Comparison of ENCODE assay signal across 28 cellular contexts in the genomic region with DNA sequence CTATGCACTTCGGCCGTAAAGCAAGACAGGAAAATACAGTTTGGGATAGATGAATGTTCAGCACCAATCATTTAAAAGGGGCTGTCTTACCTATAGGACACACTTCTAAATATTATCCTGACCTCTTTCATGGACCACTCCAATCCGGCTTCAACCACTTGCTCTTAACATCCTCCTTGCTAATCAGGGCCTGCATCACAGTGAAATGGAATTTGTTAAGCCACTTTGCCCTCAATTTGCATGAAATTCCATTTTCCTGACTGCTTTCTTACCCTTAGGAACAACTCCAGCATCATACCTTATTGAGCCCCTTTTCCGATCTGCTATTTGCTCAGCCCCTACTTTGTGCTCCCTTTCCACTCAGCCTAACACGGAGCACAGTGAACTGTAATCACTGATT.
"Had no signal": no experiment of that assay in that cellular context is flagged by ENCODE, and none has a peak within 500 bp of the region (broad histone marks: within the 10 kb centered on the region; RNA-seq: fewer than 3 reads in every experiment).

No MANE protein-coding gene starts in this region.

- ATAC-seq: left cardiac atrium; left lobe of liver; left ventricle myocardium superior; lower lobe of right lung; natural killer cell; right lobe of liver; stimulated activated memory B cell treated with anti-CD40 and anti-IgM and Interleukin-4, amounts not matched to agents 10 μg/mL and 1 μg/mL and 100 μg/mL, for 72 hours; stimulated activated naive CD8-positive, alpha-beta T cell treated with anti-CD3 and anti-CD28 coated beads, Interleukin-15, amount 100 ng/mL, for 72 hours had no signal

- H3K4me1 ChIP-seq: lower lobe of right lung, right atrium auricular region, right lobe of liver, tibial nerve, uterus had no signal

- H3K4me3 Mint-ChIP-seq: mesothelial cell of epicardium; naive B cell; natural killer cell; stimulated activated memory B cell treated with anti-CD40 and anti-IgM and Interleukin-4, amounts not matched to agents 10 μg/mL and 1 μg/mL and 100 μg/mL, for 72 hours; stimulated activated naive CD8-positive, alpha-beta T cell treated with anti-CD3 and anti-CD28 coated beads, Interleukin-15, amount 100 ng/mL, for 72 hours; type B pancreatic cell had no signal

- H3K36me3 ChIP-seq: lower lobe of right lung, ovary, right atrium auricular region, right lobe of liver, tibial nerve, uterus had no signal

- H3K27ac Mint-ChIP-seq: mesothelial cell of epicardium; natural killer cell; progenitor cell of endocrine pancreas; stimulated activated memory B cell treated with anti-CD40 and anti-IgM and Interleukin-4, amounts not matched to agents 10 μg/mL and 1 μg/mL and 100 μg/mL, for 72 hours; stimulated activated naive CD8-positive, alpha-beta T cell treated with anti-CD3 and anti-CD28 coated beads, Interleukin-15, amount 100 ng/mL, for 72 hours; type B pancreatic cell had no signal

- H3K4me2 ChIP-seq: smooth muscle cell had no signal

- H3K9me3 Mint-ChIP-seq: mesothelial cell of epicardium; stimulated activated memory B cell treated with anti-CD40 and anti-IgM and Interleukin-4, amounts not matched to agents 10 μg/mL and 1 μg/mL and 100 μg/mL, for 72 hours; stimulated activated naive CD8-positive, alpha-beta T cell treated with anti-CD3 and anti-CD28 coated beads, Interleukin-15, amount 100 ng/mL, for 72 hours; type B pancreatic cell had no signal

- H3K4me1 Mint-ChIP-seq: naive B cell; natural killer cell; stimulated activated memory B cell treated with anti-CD40 and anti-IgM and Interleukin-4, amounts not matched to agents 10 μg/mL and 1 μg/mL and 100 μg/mL, for 72 hours; stimulated activated naive CD8-positive, alpha-beta T cell treated with anti-CD3 and anti-CD28 coated beads, Interleukin-15, amount 100 ng/mL, for 72 hours had no signal

- DNase-seq: hypothalamus; kidney glomerular epithelial cell; left cardiac atrium; left ventricle myocardium superior; lower lobe of right lung; mammary epithelial cell; mesenchymal stem cell; naive B cell; natural killer cell; ovary; right lobe of liver; stimulated activated CD4-positive, alpha-beta T cell treated with anti-CD3 and anti-CD28 coated beads, Interleukin-1b, Interleukin-23, amount 100 ng/mL, for 48 hours; stimulated activated CD4-positive, alpha-beta T cell treated with anti-CD3 and anti-CD28 coated beads, Interleukin-2, amount 100 ng/mL, for 48 hours; stimulated activated CD4-positive, alpha-beta T cell treated with anti-CD3 and anti-CD28 coated beads, Interleukin-4, amount 100 ng/mL, for 4 hours; stimulated activated CD8-positive, alpha-beta memory T cell treated with anti-CD3 and anti-CD28 coated beads, Interleukin-4, amount 100 ng/mL, for 48 hours; stimulated activated naive CD4-positive, alpha-beta T cell treated with Interleukin-2 at 50 U/mL for 16 hours; stimulated activated naive CD8-positive, alpha-beta T cell treated with anti-CD3 and anti-CD28 coated beads, Interleukin-15, amount 100 ng/mL, for 72 hours; substantia nigra; uterus had no signal

- H3K27ac ChIP-seq: lower lobe of right lung, ovary, right atrium auricular region, right lobe of liver, tibial nerve, uterus had no signal

- H3K36me3 Mint-ChIP-seq: mesothelial cell of epicardium; naive B cell; natural killer cell; stimulated activated memory B cell treated with anti-CD40 and anti-IgM and Interleukin-4, amounts not matched to agents 10 μg/mL and 1 μg/mL and 100 μg/mL, for 72 hours; type B pancreatic cell had no signal

- FAIRE-seq: keratinocyte had no signal

- H3K27me3 Mint-ChIP-seq: progenitor cell of endocrine pancreas; stimulated activated memory B cell treated with anti-CD40 and anti-IgM and Interleukin-4, amounts not matched to agents 10 μg/mL and 1 μg/mL and 100 μg/mL, for 72 hours; stimulated activated naive CD8-positive, alpha-beta T cell treated with anti-CD3 and anti-CD28 coated beads, Interleukin-15, amount 100 ng/mL, for 72 hours had no signal

- H3K4me3 ChIP-seq: lower lobe of right lung, ovary, right atrium auricular region, right lobe of liver, smooth muscle cell, tibial nerve, uterus had no signal

- H3K27me3 ChIP-seq: ovary, right atrium auricular region, right lobe of liver, tibial nerve, uterus had no signal

- H3K9me3 ChIP-seq: lower lobe of right lung, ovary, right atrium auricular region, right lobe of liver, tibial nerve, uterus had no signal
